10 cellular contexts compared by ENCODE assay signal in genomic region chr5:75734913-75735789, GRCh38. TPM values are rescaled to one million over a fixed set of nuclear protein-coding genes. Genes with fewer than 3 reads are reported as not detected.
A peak's percentile ranks its signal among the peaks of the same experiment; 100 is the strongest.
DNase-seq lines count a peak whose midpoint lies in the region; ATAC-seq and TF ChIP-seq lines count a peak whose summit lies in the region.
"Had no signal": no experiment of that assay in that cellular context is flagged by ENCODE, and none has a peak within 500 bp of the region (broad histone marks: within the 10 kb centered on the region; RNA-seq: fewer than 3 reads in every experiment).

No MANE protein-coding gene starts in this region.

- H3K27ac Mint-ChIP-seq in memory B cell (no peak overlapping the region), CD14-positive monocyte (peak overlapping the region in 2 of 7 donors; percentile 2 to 31)
- H3K27ac Mint-ChIP-seq: naive thymus-derived CD4-positive, alpha-beta T cell had no signal

- H3K27me3 ChIP-seq in BJ (ENCODE audit: control insufficient read depth, insufficient read depth, low read length) (no peaks in the 10 kb centered on the region), esophagus muscularis mucosa (no peaks in the 10 kb centered on the region)

- DNase-seq in BJ (ENCODE audit: low read depth) = no peak
- peak; percentile 15 for DNase-seq in GM12864 (ENCODE audit: low read depth)
- DNase-seq in NCI-H526 treated with DMSO at 0.1 percent for 48 hours (lab: John Stamatoyannopoulos, UW) = peak; percentile 1
- DNase-seq in cardiac fibroblast (ENCODE audit: low read depth in 2 of 2) = peak; percentile 16 to 46
- peak in 1 of 2 donors; percentile 16 for DNase-seq in memory B cell (ENCODE audit: low spot score in 2 of 2)
- DNase-seq in CD14-positive monocyte (ENCODE audit: low spot score) = no peak
- no peak for DNase-seq in esophagus muscularis mucosa (ENCODE audit: extremely low spot score)
- no peak for DNase-seq in activated T-cell treated with anti-CD3 and anti-CD28 coated beads for 4 hours

- H3K27ac ChIP-seq in esophagus muscularis mucosa (replicated peaks in 1 of 4) = no peak overlapping the region
- H3K27ac ChIP-seq: SK-N-MC had no signal

- H3K4me1 Mint-ChIP-seq in memory B cell (peaks cover 4% of the 10 kb centered on the region), CD14-positive monocyte (no peaks in the 10 kb centered on the region)
- H3K4me1 Mint-ChIP-seq: naive thymus-derived CD4-positive, alpha-beta T cell had no signal

- H3K36me3 Mint-ChIP-seq in memory B cell = no peaks in the 10 kb centered on the region
- H3K36me3 Mint-ChIP-seq in CD14-positive monocyte = no peaks in the 10 kb centered on the region

- peaks cover 0 to 8% (median 0%) of the 10 kb centered on the region in 4 donors for H3K9me3 ChIP-seq in esophagus muscularis mucosa

- intact Hi-C loops in CD14-positive monocyte (cut with micrococcal nuclease) (no loop called here), esophagus muscularis mucosa (cut with DNase I) (no loop called here)

- no peak overlapping the region for H3K4me3 ChIP-seq in BJ (ENCODE audit: low read depth, low read length)
- no peak overlapping the region for H3K4me3 ChIP-seq in GM12864 (ENCODE audit: low read depth, low read length)
- H3K4me3 ChIP-seq in cardiac fibroblast (replicated peaks in 1 of 2; ENCODE audit: low read depth in 2 of 2, low read length in 2 of 2) = no peak overlapping the region
- no peak overlapping the region for H3K4me3 ChIP-seq in esophagus muscularis mucosa
- H3K4me3 ChIP-seq: SK-N-MC had no signal

- H3K9me3 Mint-ChIP-seq in memory B cell (no peaks in the 10 kb centered on the region), CD14-positive monocyte (peaks cover 0 to 13% (median 5%) of the 10 kb centered on the region in 7 donors)

- ATAC-seq in memory B cell (ENCODE audit: low read depth) = peak; percentile 63
- ATAC-seq: naive thymus-derived CD4-positive, alpha-beta T cell had no signal

- CTCF ChIA-PET in BJ (lab: Yijun Ruan, JAX) = interaction anchor here (1.2 kb wide), 1 partner anchor 8 kb away, joined by 3 read pairs; no protein-coding TSS in a partner anchor

- H3K27me3 Mint-ChIP-seq in memory B cell = peaks cover 2% of the 10 kb centered on the region
- peaks cover 0 to 4% (median 3%) of the 10 kb centered on the region in 3 donors for H3K27me3 Mint-ChIP-seq in CD14-positive monocyte (ENCODE audit: low read depth in 3 of 3)

- H3K4me3 Mint-ChIP-seq in memory B cell (no peak overlapping the region), CD14-positive monocyte (no peak overlapping the region)
- H3K4me3 Mint-ChIP-seq: naive thymus-derived CD4-positive, alpha-beta T cell had no signal

- peak; percentile 37; the same call in 1 of the 2 replicates for TF ChIP-seq CTCF in BJ (IDR thresholded peaks at IDR 0.05; ENCODE audit: insufficient read depth, low read depth, low read length)
- TF ChIP-seq CTCF in GM12864 (IDR thresholded peaks at IDR 0.05; ENCODE audit: low read depth, low read length, missing control alignments) = peak; percentile 61
- TF ChIP-seq CTCF in cardiac fibroblast (IDR thresholded peaks at IDR 0.05; ENCODE audit: low read depth, low read length) = peak; percentile 42
- TF ChIP-seq CTCF in CD14-positive monocyte (IDR thresholded peaks at IDR 0.05) = no peak
- peak in 1 of 3 experiments; percentile 10 for TF ChIP-seq CTCF in esophagus muscularis mucosa (IDR thresholded peaks at IDR 0.05)

- H3K36me3 ChIP-seq in BJ (ENCODE audit: control insufficient read depth, insufficient read depth, low read length) (no peaks in the 10 kb centered on the region), esophagus muscularis mucosa (no peaks in the 10 kb centered on the region)

- no peak for TF ChIP-seq POLR2A in esophagus muscularis mucosa (IDR thresholded peaks at IDR 0.05; ENCODE audit: low read depth)

- H3K4me1 ChIP-seq in esophagus muscularis mucosa = no peaks in the 10 kb centered on the region

- no peak for TF ChIP-seq EP300 in esophagus muscularis mucosa (IDR thresholded peaks at IDR 0.05)

- 49% methylated on average over 6 of the region's 6 CpGs for WGBS in esophagus muscularis mucosa

- POLR2A ChIA-PET in BJ (lab: Charles Lee) = no interaction called here

RNA-seq across cellular contexts. Expression of gene POC5, which starts 17.9 kb away (rescaled TPM):
- polyA plus RNA-seq in BJ (2011; rRNA removed) (8.4 and 11.3 TPM in 2 replicates), CD14-positive monocyte (1 to 10 TPM; 4.3 to 5.5 TPM)
- polyA minus RNA-seq in BJ (2011; rRNA and poly(A)+ RNA removed) = 8.3 TPM in 2 replicates
- 10 to 100 TPM in 1 of 4 donors, 1 to 10 TPM in 3; 6.0 to 13.7 (median 8.0) TPM for total RNA-seq in esophagus muscularis mucosa

Comparison
In these comparisons a context has a peak if more than half of its experiments do, and no peak if none do; other contexts are left out.
1. DNase-seq: peak in GM12864 (single experiment), NCI-H526 treated with DMSO at 0.1 percent for 48 hours (single experiment) and cardiac fibroblast (2 of 2); none in BJ (single experiment), CD14-positive monocyte (single experiment), esophagus muscularis mucosa (single experiment) and activated T-cell treated with anti-CD3 and anti-CD28 coated beads for 4 hours (single experiment).